Comparison of ENCODE assay signal across 19 cellular contexts in the genomic region with DNA sequence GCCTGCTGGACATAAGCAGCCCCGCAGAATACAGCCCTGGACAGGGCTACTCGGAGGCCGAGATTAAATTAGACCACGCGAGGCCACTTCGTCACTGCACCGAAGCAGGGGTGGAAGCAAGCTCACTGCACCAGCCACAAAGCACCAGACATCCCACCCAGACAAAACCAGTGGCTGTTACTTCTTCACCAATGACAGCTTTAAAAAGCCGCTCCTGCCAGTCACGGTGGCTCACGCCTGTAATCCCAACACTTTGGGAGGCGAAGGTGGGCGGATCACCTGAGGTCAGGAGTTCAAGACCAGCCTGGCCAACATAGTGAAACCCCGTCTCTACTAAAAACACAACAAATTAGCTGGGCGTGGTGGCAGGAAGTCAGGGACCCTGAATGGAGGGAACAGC. TPM values are rescaled to one million over a fixed set of nuclear protein-coding genes. Genes with fewer than 3 reads are reported as not detected.
"Had no signal": no experiment of that assay in that cellular context is flagged by ENCODE, and none has a peak within 500 bp of the region (broad histone marks: within the 10 kb centered on the region; RNA-seq: fewer than 3 reads in every experiment).

No MANE protein-coding gene starts in this region.

RNA-seq across cellular contexts. Expression of gene OR2V2, which starts 30.2 kb away (rescaled TPM):
- total RNA-seq: activated CD4-positive, alpha-beta memory T cell treated with anti-CD3 and anti-CD28 coated beads, Interleukin-2, amount 10 ng/mL, durations not matched to agents 7 days and 5 days; activated CD4-positive, alpha-beta T cell treated with anti-CD3 and anti-CD28 coated beads for 36 hours; activated CD4-positive, alpha-beta T cell treated with anti-CD3 and anti-CD28 coated beads, Interleukin-2, amount 10 ng/mL, durations not matched to agents 7 days and 5 days; activated CD8-positive, alpha-beta memory T cell treated with anti-CD3 and anti-CD28 coated beads, Interleukin-2, amount 10 ng/mL, durations not matched to agents 7 days and 5 days; activated CD8-positive, alpha-beta T cell treated with anti-CD3 and anti-CD28 coated beads, Interleukin-2, amount 10 ng/mL, durations not matched to agents 7 days and 5 days; activated naive CD4-positive, alpha-beta T cell treated with anti-CD3 and anti-CD28 coated beads, Interleukin-2, amount 50 U/mL, for 72 hours; activated naive CD8-positive, alpha-beta T cell treated with anti-CD3 and anti-CD28 coated beads for 36 hours; activated T-helper 2 cell treated with anti-CD3 and anti-CD28 coated beads, Interferon-gamma antibody, Interleukin-2, Interleukin-4, amounts not matched to agents 10 μg/mL and 5 μg/mL and 100 μg/mL, durations not matched to agents 14 hours and 24 hours and 36 hours; adrenal gland; aorta; astrocyte; body of pancreas; breast epithelium; cardiac septum; cerebellum; T-helper 1 cell treated with Interleukin-12 subunit alpha and Interleukin-12 subunit beta and Interleukin-4 antibody, amounts not matched to agents 30 ng/mL and 1 ng/mL, for 36 hours; T-helper 17 cell; T-helper 2 cell treated with Interferon-gamma antibody and Interleukin-4, amounts not matched to agents 100 ng/mL and 5 ng/mL, for 36 hours; WTC11 had no signal
- polyA plus RNA-seq: adrenal gland, aorta had no signal

RNA-seq across cellular contexts. Expression of gene OR2V1, which starts 46.6 kb away (rescaled TPM):
- total RNA-seq: activated CD4-positive, alpha-beta memory T cell treated with anti-CD3 and anti-CD28 coated beads, Interleukin-2, amount 10 ng/mL, durations not matched to agents 7 days and 5 days; activated CD4-positive, alpha-beta T cell treated with anti-CD3 and anti-CD28 coated beads for 36 hours; activated CD4-positive, alpha-beta T cell treated with anti-CD3 and anti-CD28 coated beads, Interleukin-2, amount 10 ng/mL, durations not matched to agents 7 days and 5 days; activated CD8-positive, alpha-beta memory T cell treated with anti-CD3 and anti-CD28 coated beads, Interleukin-2, amount 10 ng/mL, durations not matched to agents 7 days and 5 days; activated CD8-positive, alpha-beta T cell treated with anti-CD3 and anti-CD28 coated beads, Interleukin-2, amount 10 ng/mL, durations not matched to agents 7 days and 5 days; activated naive CD4-positive, alpha-beta T cell treated with anti-CD3 and anti-CD28 coated beads, Interleukin-2, amount 50 U/mL, for 72 hours; activated naive CD8-positive, alpha-beta T cell treated with anti-CD3 and anti-CD28 coated beads for 36 hours; activated T-helper 2 cell treated with anti-CD3 and anti-CD28 coated beads, Interferon-gamma antibody, Interleukin-2, Interleukin-4, amounts not matched to agents 10 μg/mL and 5 μg/mL and 100 μg/mL, durations not matched to agents 14 hours and 24 hours and 36 hours; adrenal gland; aorta; astrocyte; body of pancreas; breast epithelium; cardiac septum; cerebellum; T-helper 1 cell treated with Interleukin-12 subunit alpha and Interleukin-12 subunit beta and Interleukin-4 antibody, amounts not matched to agents 30 ng/mL and 1 ng/mL, for 36 hours; T-helper 17 cell; T-helper 2 cell treated with Interferon-gamma antibody and Interleukin-4, amounts not matched to agents 100 ng/mL and 5 ng/mL, for 36 hours; WTC11 had no signal
- polyA plus RNA-seq: adrenal gland, aorta had no signal
